6 cellular contexts compared by ENCODE assay signal in genomic region chr5:140802381-140802780, GRCh38. TPM values are rescaled to one million over a fixed set of nuclear protein-coding genes. Genes with fewer than 3 reads are reported as not detected.
"Had no signal": no experiment of that assay in that cellular context is flagged by ENCODE, and none has a peak within 500 bp of the region (broad histone marks: within the 10 kb centered on the region; RNA-seq: fewer than 3 reads in every experiment).

No MANE protein-coding gene starts in this region.

RNA-seq across cellular contexts. Expression of gene PCDHA3, which starts 1.5 kb away (rescaled TPM):
- total RNA-seq: GM23248, H7, K562 had no signal
- polyA plus RNA-seq: K562 had no signal

RNA-seq across cellular contexts. Expression of gene PCDHA4, which starts 4.5 kb away (rescaled TPM):
- total RNA-seq: GM23248, K562 had no signal
- polyA plus RNA-seq: GM23248, K562 had no signal

RNA-seq across cellular contexts. Expression of gene PCDHA2, which starts 7.7 kb away (rescaled TPM):
- total RNA-seq: GM23248, H7, HT1080, IMR-90, K562 had no signal
- polyA plus RNA-seq: IMR-90, K562 had no signal

RNA-seq across cellular contexts. Expression of gene PCDHA1, which starts 16.4 kb away (rescaled TPM):
- total RNA-seq: GM23248, H7, K562 had no signal
- polyA plus RNA-seq: GM23248, K562 had no signal

RNA-seq across cellular contexts. Expression of gene PCDHA5, which starts 19.0 kb away (rescaled TPM):
- total RNA-seq: GM23248, HFFc6, HT1080, IMR-90, K562 had no signal
- polyA plus RNA-seq: GM23248, IMR-90, K562 had no signal
